In the genomic region with DNA sequence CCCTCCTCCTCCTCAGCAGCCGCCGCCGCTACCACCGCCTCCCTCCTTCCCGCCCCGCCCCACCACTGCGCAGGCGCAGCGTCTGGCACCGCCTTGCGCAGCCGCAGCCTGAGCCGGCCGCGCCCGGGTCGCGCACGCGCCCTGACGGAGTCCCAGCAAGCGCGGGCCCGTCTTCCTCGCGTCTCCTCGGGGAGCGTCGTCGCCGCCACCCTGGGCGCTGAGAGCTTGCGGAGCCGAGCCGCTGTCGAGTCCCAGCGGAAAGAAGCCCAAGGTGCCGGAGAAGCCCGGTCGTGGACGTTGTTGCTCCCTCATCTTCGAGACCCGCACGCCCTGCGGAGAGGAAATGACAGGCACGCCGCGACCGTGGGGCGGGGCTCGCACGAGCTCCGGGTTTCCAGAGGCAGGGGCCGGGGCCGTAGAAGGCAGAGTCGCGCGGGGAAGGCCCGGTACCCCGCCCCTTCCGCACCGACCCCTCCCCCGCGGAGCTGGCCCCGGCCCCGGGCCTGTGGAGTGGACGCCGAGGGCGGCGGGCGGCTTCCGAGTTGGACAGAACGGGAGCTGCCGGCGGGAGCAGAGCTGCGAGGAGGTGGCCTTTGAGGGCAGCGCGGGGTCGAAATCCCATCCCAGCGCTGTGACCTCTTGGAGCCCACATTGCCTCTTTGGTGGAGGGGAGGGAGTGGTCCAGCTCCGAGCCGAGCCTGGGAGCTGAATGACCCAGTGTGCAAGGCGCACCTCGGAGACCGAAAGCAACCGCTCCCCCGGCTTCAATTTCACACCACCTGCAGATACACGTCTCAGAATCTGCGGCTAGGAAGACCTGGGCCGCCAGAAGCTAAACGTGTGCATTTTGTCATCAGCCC, we compare ENCODE assay signal across 8 cellular contexts. TPM values are rescaled to one million over a fixed set of nuclear protein-coding genes. Genes with fewer than 3 reads are reported as not detected.
DNase-seq lines count a peak whose midpoint lies in the region; ATAC-seq and TF ChIP-seq lines count a peak whose summit lies in the region.

No MANE protein-coding gene starts in this region.

- WGBS in gastroesophageal sphincter (ENCODE audit: low coverage in 1 of 2), 2 donors: 0% methylated on average over 9 of the region's 91 CpGs; no CpG with 5 or more reads in 1 of the 2 donors

- peak overlapping the region; percentile 81 for H3K4me3 Mint-ChIP-seq in activated naive CD4-positive, alpha-beta T cell treated with anti-CD3 and anti-CD28 coated beads for 36 hours

- H3K27ac ChIP-seq in gastroesophageal sphincter: peak overlapping the region; percentile 89 to 98 (median 94)

- H3K4me1 Mint-ChIP-seq in activated naive CD4-positive, alpha-beta T cell treated with anti-CD3 and anti-CD28 coated beads for 36 hours (ENCODE audit: low read depth): peaks cover 72% of the 10 kb centered on the region

- peaks cover 20% of the 10 kb centered on the region for H3K36me3 Mint-ChIP-seq in activated naive CD4-positive, alpha-beta T cell treated with anti-CD3 and anti-CD28 coated beads for 36 hours (ENCODE audit: low read depth)

- no peaks in the 10 kb centered on the region for H3K9me3 Mint-ChIP-seq in activated naive CD4-positive, alpha-beta T cell treated with anti-CD3 and anti-CD28 coated beads for 36 hours

- H3K27me3 ChIP-seq in GM06990 (replicated peaks; ENCODE audit: control insufficient read depth, insufficient read depth, low read length): no peaks in the 10 kb centered on the region
- H3K27me3 ChIP-seq in gastroesophageal sphincter: no peaks in the 10 kb centered on the region

- peak overlapping the region; percentile 85 for H3K27ac Mint-ChIP-seq in activated naive CD4-positive, alpha-beta T cell treated with anti-CD3 and anti-CD28 coated beads for 36 hours

- H3K27me3 Mint-ChIP-seq in activated naive CD4-positive, alpha-beta T cell treated with anti-CD3 and anti-CD28 coated beads for 36 hours (ENCODE audit: low read depth): no peaks in the 10 kb centered on the region

- TF ChIP-seq EP300 in gastroesophageal sphincter (IDR thresholded peaks at IDR 0.05): no peak

- no peaks in the 10 kb centered on the region for H3K9me3 ChIP-seq in gastroesophageal sphincter

- ATAC-seq in HG02571 (IDR thresholded peaks at IDR 0.05; ENCODE audit: unreplicated experiment): peak; percentile 49
- ATAC-seq in gastroesophageal sphincter: peak; percentile 98

- H3K36me3 ChIP-seq in GM06990 (ENCODE audit: control insufficient read depth, insufficient read depth, low read length) (peaks cover 10% of the 10 kb centered on the region), gastroesophageal sphincter (peaks cover 0 to 19% of the 10 kb centered on the region in 2 donors)

- DNase-seq in GM06990 (ENCODE audit: extremely low read depth, insufficient read length) (peak; percentile 96), NCI-H1048 (lab: John Stamatoyannopoulos, UW) (peak; percentile 87), SK-MEL-5 (ENCODE audit: low read depth, low spot score) (peak; percentile 94), nucleus accumbens (lab: John Stamatoyannopoulos, UW) (peak; percentile 31 to 98 (median 91)), superior temporal gyrus (ENCODE audit: extremely low spot score) (peak; percentile 86)
- peak; percentile 98 for DNase-seq in activated naive CD4-positive, alpha-beta T cell treated with anti-CD3 and anti-CD28 coated beads for 36 hours

- no peak for TF ChIP-seq CTCF in GM06990 (IDR thresholded peaks at IDR 0.05; ENCODE audit: insufficient read depth, low read length, poor library complexity, severe bottlenecking)
- TF ChIP-seq CTCF in gastroesophageal sphincter (IDR thresholded peaks at IDR 0.05): no peak

- CTCF ChIA-PET in activated naive CD4-positive, alpha-beta T cell treated with anti-CD3 and anti-CD28 coated beads for 36 hours (lab: Charles Lee): interaction anchor here (1.2 to 1.3 kb wide), 2 partner anchors 30 to 84 kb away, joined by 3 to 5 read pairs; partner anchors contain the start of gene RPLP0

- intact Hi-C loops in activated naive CD4-positive, alpha-beta T cell treated with anti-CD3 and anti-CD28 coated beads for 36 hours (cut with micrococcal nuclease): loop anchor here (1.0 to 5.0 kb wide), 5 partner anchors 84 to 420 kb away; partner anchors contain the start of genes BICDL1, COX6A1, RNU4-1 and RPLP0

- H3K4me1 ChIP-seq in gastroesophageal sphincter: peaks cover 0 to 73% (median 28%) of the 10 kb centered on the region in 3 donors

- in situ Hi-C loops in SK-MEL-5 (cut with HindIII; ENCODE audit: low pct_unique_long_range_greater_than_20kb, low sequenced_read_pairs): no loop called here

- peak; percentile 77 to 81 for TF ChIP-seq POLR2A in gastroesophageal sphincter (IDR thresholded peaks at IDR 0.05)

- H3K4me3 ChIP-seq in GM06990 (replicated peaks; ENCODE audit: low read depth, low read length) (peak overlapping the region; percentile 91), gastroesophageal sphincter (peak overlapping the region; percentile 71 to 78)

RNA-seq across cellular contexts. Expression of gene RAB35, which starts 0.5 kb away (rescaled TPM):
- 29.1 and 30.2 TPM in 2 replicates for total RNA-seq in SK-MEL-5 (2014; rRNA removed; shearing (Covaris generic))
- polyA plus RNA-seq in SK-MEL-5 (2015; cell fraction: cytosol; rRNA removed): 52.8 and 61.6 TPM in 2 replicates
- polyA plus RNA-seq in SK-MEL-5 (2015; cell fraction: nucleus; rRNA removed): 28.9 and 30.5 TPM in 2 replicates
- total RNA-seq in activated naive CD4-positive, alpha-beta T cell treated with anti-CD3 and anti-CD28 coated beads for 36 hours: 10 to 100 TPM; 41.3 to 45.7 TPM
- 10 to 100 TPM; 37.5 to 42.3 (median 41.7) TPM for total RNA-seq in gastroesophageal sphincter

Comparison
In these comparisons a context has a peak if more than half of its experiments do, and no peak if none do; other contexts are left out.
1. Peak in every context shown above with its lines: DNase-seq, ATAC-seq, H3K4me3 ChIP-seq and H3K27ac ChIP-seq.